ENCODE assay signal across 8 cellular contexts in the genomic region with DNA sequence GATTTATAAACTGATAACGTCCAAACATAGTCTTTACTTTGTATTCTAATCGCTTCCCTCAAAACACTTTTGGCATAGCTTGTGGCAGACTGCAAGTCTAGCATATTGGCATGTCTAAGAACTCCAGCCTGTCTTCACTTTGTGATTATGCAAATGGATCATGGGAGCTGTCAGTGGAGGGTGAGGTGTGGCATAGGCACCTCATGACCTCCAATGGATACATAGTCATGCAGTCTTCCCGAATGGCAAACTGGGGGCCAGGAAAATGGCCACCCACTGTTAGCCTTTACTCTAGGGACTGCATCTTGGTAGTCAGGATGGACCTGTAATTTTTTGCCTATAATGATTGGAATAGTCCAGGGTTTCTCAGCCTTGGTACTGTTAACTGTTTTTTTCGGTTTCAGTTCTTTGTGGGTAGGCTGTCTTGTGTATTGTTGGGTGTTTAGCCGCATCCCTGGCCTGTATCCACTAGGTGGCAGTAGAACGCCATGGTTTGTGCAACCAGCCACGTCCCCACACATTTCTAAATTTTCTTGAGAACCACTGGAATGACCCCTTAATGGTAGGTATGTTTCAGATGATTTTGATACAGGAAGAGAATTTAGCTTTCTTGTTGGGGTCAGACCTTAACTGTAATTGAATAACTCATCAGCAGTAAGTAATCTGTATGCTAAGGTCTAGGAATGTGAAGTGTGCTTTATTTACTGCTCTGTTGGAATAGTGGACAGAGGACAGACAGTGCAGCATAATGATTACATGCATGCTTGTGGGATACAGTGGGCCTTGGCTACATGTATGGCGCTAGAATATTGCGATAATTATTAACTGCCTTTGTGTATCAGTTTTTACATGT. TPM values are rescaled to one million over a fixed set of nuclear protein-coding genes. Genes with fewer than 3 reads are reported as not detected.
A peak's percentile ranks its signal among the peaks of the same experiment; 100 is the strongest.
DNase-seq lines count a peak whose midpoint lies in the region; ATAC-seq and TF ChIP-seq lines count a peak whose summit lies in the region.

No MANE protein-coding gene starts in this region.

- H3K27me3 ChIP-seq in neutrophil = no peaks in the 10 kb centered on the region
- H3K27me3 ChIP-seq in stomach smooth muscle (ENCODE audit: control insufficient read depth in 1 of 2, insufficient read depth in 2 of 2, low read length in 2 of 2) = no peaks in the 10 kb centered on the region

- peaks cover 50% of the 10 kb centered on the region for H3K4me1 Mint-ChIP-seq in activated T-helper 17 cell treated with anti-CD3 and anti-CD28 coated beads, Interleukin-2, amount 50 U/mL, for 72 hours

- peaks cover 22 to 32% of the 10 kb centered on the region in 2 experiments for H3K4me1 ChIP-seq in neutrophil (ENCODE audit: control insufficient read depth in 1 of 2, insufficient read depth in 1 of 2, low read depth in 1 of 2, low read length in 1 of 2)
- peaks cover 15% of the 10 kb centered on the region for H3K4me1 ChIP-seq in stomach smooth muscle (ENCODE audit: control insufficient read depth, insufficient read depth, low read length)

- no peaks in the 10 kb centered on the region for H3K36me3 Mint-ChIP-seq in activated T-helper 17 cell treated with anti-CD3 and anti-CD28 coated beads, Interleukin-2, amount 50 U/mL, for 72 hours (ENCODE audit: low read depth)

- DNase-seq in DMS 273 (lab: John Stamatoyannopoulos, UW; ENCODE audit: unreplicated experiment) = peak; percentile 92
- DNase-seq in GM20000 (ENCODE audit: low spot score) = peak; percentile 77
- DNase-seq in HK-2 (ENCODE audit: unreplicated experiment) = peak; percentile 81
- peak; percentile 51 for DNase-seq in RKO (ENCODE audit: low spot score)
- DNase-seq in fibroblast of the conjunctiva (ENCODE audit: low read depth) = peak; percentile 63

- H3K27ac Mint-ChIP-seq in activated T-helper 17 cell treated with anti-CD3 and anti-CD28 coated beads, Interleukin-2, amount 50 U/mL, for 72 hours = peak overlapping the region; percentile 91

- peak; percentile 62 for ATAC-seq in activated T-helper 17 cell treated with anti-CD3 and anti-CD28 coated beads, Interleukin-2, amount 50 U/mL, for 72 hours (replicated peaks)

- H3K27ac ChIP-seq in neutrophil (no peak overlapping the region), stomach smooth muscle (ENCODE audit: low read length) (peak overlapping the region; percentile 43)

- H3K4me3 ChIP-seq in neutrophil (ENCODE audit: low read depth in 1 of 2, low read length in 1 of 2) (no peak overlapping the region), stomach smooth muscle (ENCODE audit: low read length in 2 of 2) (peak overlapping the region; percentile 29 to 36)

- H3K36me3 ChIP-seq in neutrophil (no peaks in the 10 kb centered on the region), stomach smooth muscle (ENCODE audit: control insufficient read depth in 2 of 2, insufficient read depth in 2 of 2, low read length in 2 of 2) (no peaks in the 10 kb centered on the region)

- H3K9me3 ChIP-seq in neutrophil (no peaks in the 10 kb centered on the region), stomach smooth muscle (ENCODE audit: control insufficient read depth in 2 of 2, low read length in 2 of 2) (no peaks in the 10 kb centered on the region)

- peak; percentile 83 for TF ChIP-seq CTCF in GM20000 (IDR thresholded peaks at IDR 0.05; ENCODE audit: extremely low read depth, missing control alignments)
- peak; percentile 95 for TF ChIP-seq CTCF in neutrophil (IDR thresholded peaks at IDR 0.05)

- H3K9me3 Mint-ChIP-seq in activated T-helper 17 cell treated with anti-CD3 and anti-CD28 coated beads, Interleukin-2, amount 50 U/mL, for 72 hours = no peaks in the 10 kb centered on the region

- peak overlapping the region; percentile 78 for H3K4me3 Mint-ChIP-seq in activated T-helper 17 cell treated with anti-CD3 and anti-CD28 coated beads, Interleukin-2, amount 50 U/mL, for 72 hours

- no peak overlapping the region for H3K9ac ChIP-seq in stomach smooth muscle (ENCODE audit: low read length in 2 of 2)

- no peaks in the 10 kb centered on the region for H3K27me3 Mint-ChIP-seq in activated T-helper 17 cell treated with anti-CD3 and anti-CD28 coated beads, Interleukin-2, amount 50 U/mL, for 72 hours

RNA-seq across cellular contexts. Expression of a gene that starts 24.6 kb away (rescaled TPM):
- total RNA-seq in activated T-helper 17 cell treated with anti-CD3 and anti-CD28 coated beads, Interleukin-2, amount 50 U/mL, for 72 hours = 100 to 1,000 TPM; 108 to 131 TPM

RNA-seq across cellular contexts. Expression of a gene that starts 50.7 kb away (rescaled TPM):
- total RNA-seq in activated T-helper 17 cell treated with anti-CD3 and anti-CD28 coated beads, Interleukin-2, amount 50 U/mL, for 72 hours = 1 to 10 TPM in 1 of 2 donors, under 1 TPM in 1; 0.90 to 1.3 TPM

Comparison
In these comparisons a context has a peak if more than half of its experiments do, and no peak if none do; other contexts are left out.
1. H3K4me3 ChIP-seq: peak in stomach smooth muscle (2 of 2); none in neutrophil (0 of 2).
2. Peak in every context shown above with its lines, with median percentiles within 50 percentile points of each other: DNase-seq.